ENCODE assay signal across 1 cellular context in genomic region chr16:681746-682427, GRCh38.
A peak's percentile ranks its signal among the peaks of the same experiment; 100 is the strongest.
TF ChIP-seq lines count a peak whose summit lies in the region.

No MANE protein-coding gene starts in this region.

TF ChIP-seq in HEK293, 187 proteins besides CTCF, POLR2A, EP300 and RAD21 (continued from another document and continues in another):
- TF ChIP-seq ZNF362 (tag by site-specific recombination; IDR thresholded peaks at IDR 0.05) (no peak), ZNF473 (tag by site-specific recombination; IDR thresholded peaks at IDR 0.05) (no peak), ZNF202 (tag by site-specific recombination; IDR thresholded peaks at IDR 0.05; ENCODE audit: borderline replicate concordance) (no peak), ZNF221 (tag by site-specific recombination; IDR thresholded peaks at IDR 0.05; ENCODE audit: borderline replicate concordance) (no peak), ZNF423 (tag by site-specific recombination; IDR thresholded peaks at IDR 0.05) (no peak; the same call in 1 of the 2 replicates), KLF16 (tag by site-specific recombination; IDR thresholded peaks at IDR 0.05) (peak; percentile 52), ZNF623 (tag by site-specific recombination; IDR thresholded peaks at IDR 0.05) (no peak), ZNF791 (tag by site-specific recombination; IDR thresholded peaks at IDR 0.05) (no peak), ZFP37 (tag by site-specific recombination; IDR thresholded peaks at IDR 0.05) (no peak), ZNF624 (tag by site-specific recombination; IDR thresholded peaks at IDR 0.05) (no peak), ZNF157 (tag by site-specific recombination; IDR thresholded peaks at IDR 0.05) (no peak), ZNF19 (tag by site-specific recombination; IDR thresholded peaks at IDR 0.05; ENCODE audit: low read depth) (no peak), ZNF112 (tag by site-specific recombination; IDR thresholded peaks at IDR 0.05) (no peak), ZBTB17 (tag by site-specific recombination; IDR thresholded peaks at IDR 0.05) (peak; percentile 51; the same call in 1 of the 2 replicates), ZNF548 (tag by site-specific recombination; IDR thresholded peaks at IDR 0.05) (no peak), MZF1 (tag by site-specific recombination; IDR thresholded peaks at IDR 0.05; ENCODE audit: borderline replicate concordance) (peak; percentile 51; the same call in 1 of the 2 replicates), WT1 (tag by site-specific recombination; IDR thresholded peaks at IDR 0.05) (peak; percentile 43; the same call in 1 of the 2 replicates), HIC1 (tag by site-specific recombination; IDR thresholded peaks at IDR 0.05) (peak; percentile 93), ZNF529 (tag by site-specific recombination; IDR thresholded peaks at IDR 0.05; ENCODE audit: insufficient replicate concordance) (no peak), ZNF76 (tag by site-specific recombination; IDR thresholded peaks at IDR 0.05; ENCODE audit: borderline replicate concordance, low read depth) (0 out of 2 replicates have a peak, but pooled peaks have one; percentile 26), PRDM10 (tag by site-specific recombination; IDR thresholded peaks at IDR 0.05) (peak; percentile 78), ZNF311 (tag by site-specific recombination; IDR thresholded peaks at IDR 0.05; ENCODE audit: borderline replicate concordance) (no peak), SCRT1 (tag by site-specific recombination; IDR thresholded peaks at IDR 0.05; ENCODE audit: borderline replicate concordance) (0 out of 2 replicates have a peak, but pooled peaks have one; percentile 15), ZNF558 (tag by site-specific recombination; IDR thresholded peaks at IDR 0.05) (no peak), ZNF571 (tag by site-specific recombination; IDR thresholded peaks at IDR 0.05) (no peak), TCF7L2 (IDR thresholded peaks at IDR 0.05; ENCODE audit: borderline replicate concordance, low read depth, low read length) (no peak), ZBTB7A (tag by site-specific recombination; IDR thresholded peaks at IDR 0.05; ENCODE audit: low read depth) (peak; percentile 79), ZNF518A (tag by site-specific recombination; conservative IDR thresholded peaks at IDR 0.05; ENCODE audit: low read depth) (no peak), ZNF830 (tag by site-specific recombination; IDR thresholded peaks at IDR 0.05; ENCODE audit: low read depth) (no peak), ZNF26 (tag by site-specific recombination; IDR thresholded peaks at IDR 0.05) (no peak), ZNF621 (tag by site-specific recombination; IDR thresholded peaks at IDR 0.05) (no peak), ZNF16 (tag by site-specific recombination; IDR thresholded peaks at IDR 0.05; ENCODE audit: low read depth) (no peak), ZNF513 (tag by site-specific recombination; IDR thresholded peaks at IDR 0.05) (peak; percentile 65), ZNF560 (tag by site-specific recombination; IDR thresholded peaks at IDR 0.05; ENCODE audit: borderline replicate concordance) (no peak), ZNF48 (tag by site-specific recombination; IDR thresholded peaks at IDR 0.05) (no peak), ZBTB10 (tag by site-specific recombination; IDR thresholded peaks at IDR 0.05) (no peak), ZNF155 (tag by site-specific recombination; IDR thresholded peaks at IDR 0.05) (no peak), ZNF629 (tag by site-specific recombination; IDR thresholded peaks at IDR 0.05) (no peak), ZNF132 (tag by site-specific recombination; IDR thresholded peaks at IDR 0.05; ENCODE audit: borderline replicate concordance) (no peak), ZBTB1 (tag by site-specific recombination; IDR thresholded peaks at IDR 0.05) (peak; percentile 23; the same call in 1 of the 2 replicates), ZNF501 (tag by site-specific recombination; IDR thresholded peaks at IDR 0.05) (0 out of 2 replicates have a peak, but pooled peaks have one; percentile 57), ZNF747 (tag by site-specific recombination; IDR thresholded peaks at IDR 0.05) (no peak), ZNF10 (tag by site-specific recombination; IDR thresholded peaks at IDR 0.05) (peak; percentile 43), ZNF214 (tag by site-specific recombination; IDR thresholded peaks at IDR 0.05; ENCODE audit: borderline replicate concordance) (no peak), HOXA7 (CRISPR knock-in tag; IDR thresholded peaks at IDR 0.05; ENCODE audit: borderline replicate concordance) (no peak), ZIC2 (tag by site-specific recombination; IDR thresholded peaks at IDR 0.05) (peak; percentile 88), ZNF121 (tag by site-specific recombination; IDR thresholded peaks at IDR 0.05) (no peak)
